In genomic region chr1:22978299-22978698, GRCh38 we compare ENCODE assay signal across 1 cellular context.
TF ChIP-seq lines count a peak whose summit lies in the region.

No MANE protein-coding gene starts in this region.

TF ChIP-seq in IMR-90, 13 proteins besides CTCF, POLR2A, EP300 and RAD21:
- TF ChIP-seq MXI1 (IDR thresholded peaks at IDR 0.05; ENCODE audit: borderline replicate concordance, low read depth, low read length) = no peak
- TF ChIP-seq MAZ (IDR thresholded peaks at IDR 0.05; ENCODE audit: borderline replicate concordance, low read depth, low read length) = no peak
- TF ChIP-seq CHD1 (IDR thresholded peaks at IDR 0.05; ENCODE audit: low read depth, low read length) = no peak
- no peak for TF ChIP-seq BHLHE40 (IDR thresholded peaks at IDR 0.05; ENCODE audit: low read depth, low read length)
- TF ChIP-seq CEBPB (IDR thresholded peaks at IDR 0.05; ENCODE audit: low read depth, low read length) = no peak
- no peak for TF ChIP-seq MAFK (IDR thresholded peaks at IDR 0.05; ENCODE audit: low read depth, low read length)
